ENCODE assay signal across 20 cellular contexts in genomic region chr6:106568518-106568917, GRCh38.
DNase-seq lines count a peak whose midpoint lies in the region; ATAC-seq and TF ChIP-seq lines count a peak whose summit lies in the region.
"Had no signal": no experiment of that assay in that cellular context is flagged by ENCODE, and none has a peak within 500 bp of the region (broad histone marks: within the 10 kb centered on the region; RNA-seq: fewer than 3 reads in every experiment).

No MANE protein-coding gene starts in this region.

- POLR2A ChIA-PET in SK-N-SH (lab: Yijun Ruan, JAX): no interaction called here

- H3F3A ChIP-seq in SK-N-SH (replicated peaks; ENCODE audit: insufficient read depth): peaks cover 12% of the 10 kb centered on the region

- 32% methylated on average over 2 of the region's 2 CpGs for WGBS in SK-N-SH (ENCODE audit: low lambda C conversion rate)

- H3K9me2 ChIP-seq in SK-N-SH: no peaks in the 10 kb centered on the region

- no peak overlapping the region for H3K4me3 ChIP-seq in SK-N-SH (ENCODE audit: low read depth in 2 of 2, low read length in 1 of 2)
- H3K4me3 ChIP-seq: adrenal gland, cardiac muscle cell, ovary, uterus had no signal

- no peak for TF ChIP-seq RAD21 in SK-N-SH (IDR thresholded peaks at IDR 0.05; ENCODE audit: low read length)

- no peak for TF ChIP-seq EP300 in SK-N-SH (IDR thresholded peaks at IDR 0.05; ENCODE audit: borderline replicate concordance in 1 of 2, low read depth in 1 of 2, low read length in 1 of 2)

- H2AFZ ChIP-seq in SK-N-SH (ENCODE audit: low read depth): no peak overlapping the region

- CTCF ChIA-PET in SK-N-SH (lab: Yijun Ruan, JAX): interaction anchor here (3.6 to 10.4 kb wide), 3 partner anchors 123 to 413 kb away, joined by 8 to 85 read pairs (median 19); partner anchors contain the start of gene CRYBG1

- DNase-seq in SK-N-SH (no peak), ELR (ENCODE audit: low read depth) (peak; percentile 67), fibroblast of peridontal ligament (ENCODE audit: extremely low read depth) (peak; percentile 50), cardiac septum (ENCODE audit: low spot score) (no peak), epidermal melanocyte (ENCODE audit: insufficient read length, low spot score) (no peak)
- no peak for DNase-seq in central memory CD4-positive, alpha-beta T cell
- DNase-seq: 8988T; activated CD4-positive, alpha-beta T cell treated with anti-CD3 and anti-CD28 coated beads, Interleukin-2, amount 50 U/mL, for 48 hours; adrenal gland; left cardiac atrium; naive thymus-derived CD4-positive, alpha-beta T cell; NCI-H1694 treated with DMSO at 0.1 percent for 48 hours; ovary; right cardiac atrium; SHP77 treated with DMSO at 0.1 percent for 48 hours; T-cell; uterus had no signal

- ATAC-seq in SK-N-SH treated with all-trans-retinoic acid at 6 μM for 48 hours: no peak
- ATAC-seq: left cardiac atrium; naive thymus-derived CD4-positive, alpha-beta T cell; right cardiac atrium; T-cell had no signal

- H3K27ac ChIP-seq in SK-N-SH (ENCODE audit: low read depth in 2 of 2, low read length in 1 of 2): no peak overlapping the region
- H3K27ac ChIP-seq in VCaP: 0 out of 2 replicates have a peak overlapping the region, but pooled peaks have one; percentile 1
- H3K27ac ChIP-seq: adrenal gland, cardiac muscle cell, ovary, uterus had no signal

- H3K36me3 ChIP-seq in SK-N-SH (replicated peaks in 1 of 2; ENCODE audit: control insufficient read depth in 1 of 2, insufficient read depth in 2 of 2, low read length in 1 of 2): peaks cover 49 to 64% of the 10 kb centered on the region in 2 experiments
- H3K36me3 ChIP-seq: adrenal gland, cardiac muscle cell, ovary, uterus had no signal

- H3K27me3 ChIP-seq in SK-N-SH (ENCODE audit: insufficient read depth): no peaks in the 10 kb centered on the region
- H3K27me3 ChIP-seq: adrenal gland, cardiac muscle cell, ovary, uterus had no signal

- intact Hi-C loops in cardiac septum (cut with DNase I): loop anchor here (5.0 kb wide), 1 partner anchor 231 kb away; no protein-coding TSS in a partner anchor

- H3K9me3 ChIP-seq in SK-N-SH: no peaks in the 10 kb centered on the region
- H3K9me3 ChIP-seq: adrenal gland, ovary, uterus had no signal

- H3K9ac ChIP-seq in SK-N-SH: no peak overlapping the region

- H3K4me2 ChIP-seq in SK-N-SH: no peak overlapping the region

- peaks cover 0 to 9% of the 10 kb centered on the region in 2 experiments; a peak in 2 of 4 replicates for H3K4me1 ChIP-seq in SK-N-SH (ENCODE audit: control insufficient read depth in 1 of 2, insufficient read depth in 2 of 2, low read depth in 1 of 2, low read length in 1 of 2)
- H3K4me1 ChIP-seq: adrenal gland, uterus had no signal

- H4K20me1 ChIP-seq in SK-N-SH (ENCODE audit: insufficient read depth): no peaks in the 10 kb centered on the region

- TF ChIP-seq CTCF in SK-N-SH (IDR thresholded peaks at IDR 0.05) (no peak), VCaP (conservative IDR thresholded peaks at IDR 0.05) (no peak)

- no peaks in the 10 kb centered on the region for H3K79me2 ChIP-seq in SK-N-SH (ENCODE audit: insufficient read depth)

TF ChIP-seq in SK-N-SH, 30 proteins besides CTCF, POLR2A, EP300 and RAD21:
- no peak for TF ChIP-seq GABPA (IDR thresholded peaks at IDR 0.05; ENCODE audit: low read depth)
- no peak for TF ChIP-seq RCOR1 (IDR thresholded peaks at IDR 0.05; ENCODE audit: low read length)
- peak; percentile 63 for TF ChIP-seq PBX3 (IDR thresholded peaks at IDR 0.05)
- peak; percentile 68; the same call in 1 of the 2 replicates for TF ChIP-seq FOSL2 (IDR thresholded peaks at IDR 0.05; ENCODE audit: borderline replicate concordance, low read depth)
- TF ChIP-seq JUND (IDR thresholded peaks at IDR 0.05): peak; percentile 35; the same call in 1 of the 2 replicates
- no peak for TF ChIP-seq FOXM1 (IDR thresholded peaks at IDR 0.05; ENCODE audit: low read depth)
- TF ChIP-seq GATA2 (CRISPR knock-in tag; IDR thresholded peaks at IDR 0.05): no peak
- TF ChIP-seq TAF1 (IDR thresholded peaks at IDR 0.05; ENCODE audit: borderline replicate concordance, low read depth, low read length): no peak

TF ChIP-seq in SK-N-SH treated with all-trans-retinoic acid at 6 μM for 48 hours, 23 proteins besides CTCF, POLR2A, EP300 and RAD21:
- no peak for TF ChIP-seq GLIS3 (CRISPR knock-in tag; IDR thresholded peaks at IDR 0.05)
- TF ChIP-seq TCF4 (CRISPR knock-in tag; IDR thresholded peaks at IDR 0.05; ENCODE audit: borderline replicate concordance): no peak
- no peak for TF ChIP-seq SNAI2 (CRISPR knock-in tag; IDR thresholded peaks at IDR 0.05)

Comparison
In these comparisons a context has a peak if more than half of its experiments do, and no peak if none do; other contexts are left out.
1. DNase-seq: peak in ELR (single experiment) and fibroblast of peridontal ligament (single experiment); none in SK-N-SH (single experiment), cardiac septum (single experiment), central memory CD4-positive, alpha-beta T cell (single experiment) and epidermal melanocyte (single experiment).